ENCODE assay signal across 9 cellular contexts in genomic region chr9:74856997-74857396, GRCh38. TPM values are rescaled to one million over a fixed set of nuclear protein-coding genes. Genes with fewer than 3 reads are reported as not detected.
"Had no signal": no experiment of that assay in that cellular context is flagged by ENCODE, and none has a peak within 500 bp of the region (broad histone marks: within the 10 kb centered on the region; RNA-seq: fewer than 3 reads in every experiment).

No MANE protein-coding gene starts in this region.

- H3K27ac ChIP-seq: GM23248, HL-60 had no signal

- H3K9me3 ChIP-seq: HAP-1 had no signal

- FAIRE-seq: H1, K562 had no signal

- H3K4me1 ChIP-seq: HAP-1 had no signal

- DNase-seq: GM23248, H7, HFFc6, IMR-90 had no signal

- H3K9ac ChIP-seq: GM23248 had no signal

- H3K4me3 ChIP-seq: GM23248, HAP-1, K562 had no signal

- H2AFZ ChIP-seq: GM23248 had no signal

- ATAC-seq: HCT116, K562 had no signal

- H3K36me3 ChIP-seq: HAP-1 had no signal

RNA-seq across cellular contexts. Expression of gene TRPM6, which starts 30.7 kb away (rescaled TPM):
- total RNA-seq: GM23248, HFFc6 had no signal
- polyA plus RNA-seq: GM23248 had no signal
